ENCODE assay signal across 9 cellular contexts in genomic region chr14:73745571-73746539, GRCh38. TPM values are rescaled to one million over a fixed set of nuclear protein-coding genes. Genes with fewer than 3 reads are reported as not detected.
DNase-seq lines count a peak whose midpoint lies in the region; ATAC-seq and TF ChIP-seq lines count a peak whose summit lies in the region.
"Had no signal": no experiment of that assay in that cellular context is flagged by ENCODE, and none has a peak within 500 bp of the region (broad histone marks: within the 10 kb centered on the region; RNA-seq: fewer than 3 reads in every experiment).

No MANE protein-coding gene starts in this region.

- no peak for TF ChIP-seq EP300 in gastroesophageal sphincter (IDR thresholded peaks at IDR 0.05)

- H3K36me3 ChIP-seq in HEK293 (ENCODE audit: control insufficient read depth in 2 of 2, insufficient read depth in 1 of 2, low read length in 2 of 2): no peaks in the 10 kb centered on the region
- H3K36me3 ChIP-seq in SU-DHL-6 (ENCODE audit: low read length): no peaks in the 10 kb centered on the region
- no peaks in the 10 kb centered on the region for H3K36me3 ChIP-seq in gastroesophageal sphincter
- H3K36me3 ChIP-seq in smooth muscle cell (ENCODE audit: low read depth): no peaks in the 10 kb centered on the region

- H3K4me3 ChIP-seq in HEK293 (ENCODE audit: low read depth, low read length) (no peak overlapping the region), SU-DHL-6 (ENCODE audit: insufficient read depth, low read length, poor library complexity, severe bottlenecking) (no peak overlapping the region), gastroesophageal sphincter (no peak overlapping the region), smooth muscle cell (no peak overlapping the region)

- H3K27ac ChIP-seq in HEK293 (ENCODE audit: extremely low read depth, low read depth, low read length) (no peak overlapping the region), SU-DHL-6 (ENCODE audit: low read depth, low read length) (peak overlapping the region; percentile 84), gastroesophageal sphincter (peak overlapping the region in 3 of 4 donors; percentile 69 to 100 (median 86)), smooth muscle cell (ENCODE audit: low read depth) (peak overlapping the region; percentile 64)

- H3K9me3 ChIP-seq in HEK293 (ENCODE audit: control insufficient read depth, insufficient read depth, low read depth, low read length): no peaks in the 10 kb centered on the region
- no peaks in the 10 kb centered on the region for H3K9me3 ChIP-seq in SU-DHL-6 (ENCODE audit: insufficient read depth, low read length)
- H3K9me3 ChIP-seq in gastroesophageal sphincter: no peaks in the 10 kb centered on the region
- H3K9me3 ChIP-seq in smooth muscle cell (replicated peaks; ENCODE audit: low read depth): no peaks in the 10 kb centered on the region

- H3K4me2 ChIP-seq in SU-DHL-6 (ENCODE audit: low read depth, low read length, poor library complexity, severe bottlenecking): peak overlapping the region; percentile 58
- peak overlapping the region; percentile 54 for H3K4me2 ChIP-seq in smooth muscle cell

- H3K79me2 ChIP-seq in SU-DHL-6 (ENCODE audit: insufficient read depth, low read length): peaks cover 100% of the 10 kb centered on the region
- peaks cover 81% of the 10 kb centered on the region for H3K79me2 ChIP-seq in smooth muscle cell (ENCODE audit: low read depth)

- H3K4me1 ChIP-seq in HEK293 (ENCODE audit: control insufficient read depth, insufficient read depth, low read length) (peaks cover 26% of the 10 kb centered on the region), gastroesophageal sphincter (peaks cover 33 to 100% (median 82%) of the 10 kb centered on the region in 3 donors), smooth muscle cell (ENCODE audit: low read depth) (peaks cover 40% of the 10 kb centered on the region)

- ATAC-seq in gastroesophageal sphincter: no peak
- ATAC-seq in HG03571 (IDR thresholded peaks at IDR 0.05; ENCODE audit: unreplicated experiment): no peak
- ATAC-seq in HG03097 (IDR thresholded peaks at IDR 0.05; ENCODE audit: low FRiP score, unreplicated experiment): no peak

- 50% methylated on average over 5 of the region's 8 CpGs; no CpG with 5 or more reads in 1 of the 2 donors for WGBS in gastroesophageal sphincter (ENCODE audit: low coverage in 1 of 2), 2 donors
- 75% methylated on average over 8 of the region's 8 CpGs for WGBS in smooth muscle cell (ENCODE audit: low lambda C conversion rate)

- no peak for TF ChIP-seq CTCF in HEK293 (tag by site-specific recombination; IDR thresholded peaks at IDR 0.05)
- TF ChIP-seq CTCF in SU-DHL-6 (IDR thresholded peaks at IDR 0.05; ENCODE audit: insufficient read depth, low read length, poor library complexity, severe bottlenecking): no peak
- no peak for TF ChIP-seq CTCF in gastroesophageal sphincter (IDR thresholded peaks at IDR 0.05)
- no peak for TF ChIP-seq CTCF in smooth muscle cell (IDR thresholded peaks at IDR 0.05; ENCODE audit: borderline replicate concordance, insufficient read depth, poor library complexity, severe bottlenecking)

- H2AFZ ChIP-seq in SU-DHL-6 (ENCODE audit: low read depth, low read length, severe bottlenecking): no peak overlapping the region
- H2AFZ ChIP-seq in smooth muscle cell (ENCODE audit: low read depth): no peak overlapping the region

- peak overlapping the region; percentile 49 for H3K9ac ChIP-seq in SU-DHL-6 (ENCODE audit: low read length)
- H3K9ac ChIP-seq in smooth muscle cell (ENCODE audit: low read depth): peak overlapping the region; percentile 42

- H3K27me3 ChIP-seq in SU-DHL-6 (ENCODE audit: low read length) (no peaks in the 10 kb centered on the region), gastroesophageal sphincter (no peaks in the 10 kb centered on the region), smooth muscle cell (ENCODE audit: low read depth) (no peaks in the 10 kb centered on the region)

- peaks cover 16% of the 10 kb centered on the region for H4K20me1 ChIP-seq in SU-DHL-6 (ENCODE audit: low read depth, low read length)
- peaks cover 99% of the 10 kb centered on the region for H4K20me1 ChIP-seq in smooth muscle cell (ENCODE audit: low read depth)

- DNase-seq in smooth muscle cell (lab: John Stamatoyannopoulos, UW; ENCODE audit: unreplicated experiment) (no peak), NCI-H2196 (lab: John Stamatoyannopoulos, UW; ENCODE audit: unreplicated experiment) (no peak)
- DNase-seq: midbrain, NCI-H1930 had no signal

- no peak for TF ChIP-seq POLR2A in gastroesophageal sphincter (IDR thresholded peaks at IDR 0.05)

- no peaks in the 10 kb centered on the region for H3K9me2 ChIP-seq in SU-DHL-6 (replicated peaks; ENCODE audit: insufficient read depth, low read length)

- CTCF ChIA-PET in HEK293 (lab: Yijun Ruan, JAX): interaction anchor here (0.8 to 1.8 kb wide), 4 partner anchors 9 to 113 kb away, joined by 3 to 13 read pairs (median 4); no protein-coding TSS in a partner anchor

- H3F3A ChIP-seq in SU-DHL-6 (ENCODE audit: insufficient read depth) (0 out of 2 replicates have a peak, but pooled peaks cover 13% of the 10 kb centered on the region), smooth muscle cell (ENCODE audit: low read depth) (peaks cover 6% of the 10 kb centered on the region)

- POLR2A ChIA-PET in HEK293 (lab: Yijun Ruan, JAX): no interaction called here

TF ChIP-seq in HEK293, 187 proteins besides CTCF, POLR2A, EP300 and RAD21:
- TF ChIP-seq ZNF335 (tag by site-specific recombination; conservative IDR thresholded peaks at IDR 0.05) (peak; percentile 57), ZNF133 (tag by site-specific recombination; IDR thresholded peaks at IDR 0.05) (0 out of 2 replicates have a peak, but pooled peaks have one; percentile 31), ZNF530 (tag by site-specific recombination; IDR thresholded peaks at IDR 0.05; ENCODE audit: low read depth) (no peak)

RNA-seq across cellular contexts. Expression of gene PNMA1, which starts 31.7 kb away (rescaled TPM):
- total RNA-seq in gastroesophageal sphincter (10 to 100 TPM; 41.7 to 95.2 (median 47.6) TPM), smooth muscle cell (16.5 and 22.4 TPM in 2 replicates)
- 43.5 and 52.7 TPM in 2 replicates for polyA plus RNA-seq in smooth muscle cell
